In genomic region chr14:37417833-37418232, GRCh38 we compare ENCODE assay signal across 30 cellular contexts.
"Had no signal": no experiment of that assay in that cellular context is flagged by ENCODE, and none has a peak within 500 bp of the region (broad histone marks: within the 10 kb centered on the region; RNA-seq: fewer than 3 reads in every experiment).

No MANE protein-coding gene starts in this region.

- H3K27ac ChIP-seq: ascending aorta, body of pancreas, breast epithelium, SJCRH30, SK-N-MC had no signal

- H3K27ac Mint-ChIP-seq: activated CD4-positive, alpha-beta T cell treated with anti-CD3 and anti-CD28 coated beads, Interleukin-2, amount 10 ng/mL, durations not matched to agents 7 days and 5 days; activated CD8-positive, alpha-beta T cell treated with anti-CD3 and anti-CD28 coated beads, Interleukin-2, amount 10 ng/mL, durations not matched to agents 7 days and 5 days; activated naive CD4-positive, alpha-beta T cell treated with anti-CD3 and anti-CD28 coated beads, Interleukin-2, amount 50 U/mL, for 24 hours; activated naive CD8-positive, alpha-beta T cell treated with anti-CD3 and anti-CD28 coated beads, Interleukin-2, amount 10 ng/mL, durations not matched to agents 7 days and 5 days; activated T-cell treated with anti-CD3 and anti-CD28 coated beads, Interleukin-2, amount 50 U/mL, for 24 hours; activated T-helper 2 cell treated with anti-CD3 and anti-CD28 coated beads, Interferon-gamma antibody, Interleukin-2, Interleukin-4, amounts not matched to agents 10 μg/mL and 5 μg/mL and 100 μg/mL, durations not matched to agents 14 hours and 24 hours and 36 hours had no signal

- H3K4me1 ChIP-seq: ascending aorta, body of pancreas, breast epithelium, SJCRH30 had no signal

- H3K4me1 Mint-ChIP-seq: activated CD4-positive, alpha-beta T cell treated with anti-CD3 and anti-CD28 coated beads, Interleukin-2, amount 10 ng/mL, durations not matched to agents 7 days and 5 days; activated naive CD4-positive, alpha-beta T cell treated with anti-CD3 and anti-CD28 coated beads, Interleukin-2, amount 50 U/mL, for 24 hours; activated naive CD8-positive, alpha-beta T cell treated with anti-CD3 and anti-CD28 coated beads, Interleukin-2, amount 10 ng/mL, durations not matched to agents 7 days and 5 days had no signal

- H3K27me3 Mint-ChIP-seq: activated CD4-positive, alpha-beta T cell treated with anti-CD3 and anti-CD28 coated beads, Interleukin-2, amount 10 ng/mL, durations not matched to agents 7 days and 5 days; activated naive CD4-positive, alpha-beta T cell treated with anti-CD3 and anti-CD28 coated beads, Interleukin-2, amount 50 U/mL, for 24 hours; activated naive CD8-positive, alpha-beta T cell treated with anti-CD3 and anti-CD28 coated beads, Interleukin-2, amount 10 ng/mL, durations not matched to agents 7 days and 5 days; activated T-cell treated with anti-CD3 and anti-CD28 coated beads, Interleukin-2, amount 50 U/mL, for 24 hours had no signal

- H3K4me3 ChIP-seq: ascending aorta, body of pancreas, breast epithelium, K562, MG63, SJCRH30, SK-N-MC had no signal

- H3K27me3 ChIP-seq: ascending aorta, body of pancreas, breast epithelium, MG63, SJCRH30 had no signal

- H3K4me3 Mint-ChIP-seq: activated CD4-positive, alpha-beta T cell treated with anti-CD3 and anti-CD28 coated beads, Interleukin-2, amount 10 ng/mL, durations not matched to agents 7 days and 5 days; activated CD8-positive, alpha-beta T cell treated with anti-CD3 and anti-CD28 coated beads, Interleukin-2, amount 10 ng/mL, durations not matched to agents 7 days and 5 days; activated naive CD4-positive, alpha-beta T cell treated with anti-CD3 and anti-CD28 coated beads, Interleukin-2, amount 50 U/mL, for 24 hours; activated naive CD8-positive, alpha-beta T cell treated with anti-CD3 and anti-CD28 coated beads, Interleukin-2, amount 10 ng/mL, durations not matched to agents 7 days and 5 days; activated T-cell treated with anti-CD3 and anti-CD28 coated beads, Interleukin-2, amount 50 U/mL, for 24 hours had no signal

- FAIRE-seq: K562 had no signal

- DNase-seq: activated CD4-positive, alpha-beta T cell treated with anti-CD3 and anti-CD28 coated beads, Interleukin-2, amount 10 ng/mL, durations not matched to agents 7 days and 5 days; activated CD4-positive, alpha-beta T cell treated with anti-CD3 and anti-CD28 coated beads, Interleukin-2, amount 50 U/mL, for 48 hours; activated CD8-positive, alpha-beta T cell treated with anti-CD3 and anti-CD28 coated beads, Interleukin-2, amount 10 ng/mL, durations not matched to agents 7 days and 5 days; activated gamma-delta T cell; activated naive CD4-positive, alpha-beta T cell treated with Interleukin-2 at 50 U/mL for 16 hours; activated naive CD8-positive, alpha-beta T cell treated with anti-CD3 and anti-CD28 coated beads, Interleukin-2, amount 10 ng/mL, durations not matched to agents 7 days and 5 days; activated T-cell treated with anti-CD3 and anti-CD28 coated beads, Interleukin-2, amount 50 U/mL, for 24 hours; amygdala; body of pancreas; cerebellar nuclear complex; MG63; NCI-H1048; NCI-H1105 treated with DMSO at 0.1 percent for 48 hours; NCI-H1436; NCI-H187; NCI-H2029 treated with DMSO at 0.1 percent for 48 hours; NCI-H2107; NCI-H2171; NCI-H510A; NCI-H526 treated with DMSO at 0.1 percent for 48 hours; NCI-H774; SHP77; SJCRH30; T1000 had no signal

- H3K36me3 Mint-ChIP-seq: activated naive CD4-positive, alpha-beta T cell treated with anti-CD3 and anti-CD28 coated beads, Interleukin-2, amount 50 U/mL, for 24 hours; activated naive CD8-positive, alpha-beta T cell treated with anti-CD3 and anti-CD28 coated beads, Interleukin-2, amount 10 ng/mL, durations not matched to agents 7 days and 5 days had no signal

- H3K9me3 ChIP-seq: ascending aorta, body of pancreas, breast epithelium, MG63, SJCRH30 had no signal

- H3K36me3 ChIP-seq: ascending aorta, breast epithelium, MG63, SJCRH30 had no signal
